In genomic region chr11:93844568-93844967, GRCh38 we compare ENCODE assay signal across 22 cellular contexts. TPM values are rescaled to one million over a fixed set of nuclear protein-coding genes. Genes with fewer than 3 reads are reported as not detected.
"Had no signal": no experiment of that assay in that cellular context is flagged by ENCODE, and none has a peak within 500 bp of the region (broad histone marks: within the 10 kb centered on the region; RNA-seq: fewer than 3 reads in every experiment).

No MANE protein-coding gene starts in this region.

- H3K9ac ChIP-seq: parathyroid adenoma had no signal

- H3K27ac ChIP-seq: adrenal gland, esophagus muscularis mucosa, gastroesophageal sphincter, heart right ventricle, lower lobe of right lung, neutrophil, parathyroid adenoma, thoracic aorta had no signal

- H3K79me2 ChIP-seq: parathyroid adenoma had no signal

- H3K36me3 ChIP-seq: adrenal gland, esophagus muscularis mucosa, gastroesophageal sphincter, heart right ventricle, lower lobe of right lung, neutrophil, thoracic aorta had no signal

- H3K4me3 ChIP-seq: adrenal gland, esophagus muscularis mucosa, gastroesophageal sphincter, heart right ventricle, lower lobe of right lung, smooth muscle cell, thoracic aorta had no signal

- H3K9me3 ChIP-seq: adrenal gland, esophagus muscularis mucosa, gastroesophageal sphincter, heart right ventricle, lower lobe of right lung, neutrophil, thoracic aorta had no signal

- DNase-seq: activated CD4-positive, alpha-beta T cell treated with anti-CD3 and anti-CD28 coated beads for 1 hour; activated CD8-positive, alpha-beta memory T cell treated with anti-CD3 and anti-CD28 coated beads for 24 hours; activated gamma-delta T cell treated with Interleukin-2 at 50 U/mL for 16 hours; activated T-cell treated with anti-CD3 and anti-CD28 coated beads, Interleukin-2, amount 50 U/mL, for 72 hours; adrenal gland; effector CD4-positive, alpha-beta T cell; heart right ventricle; left colon; lower lobe of right lung; stimulated activated CD4-positive, alpha-beta T cell treated with anti-CD3 and anti-CD28 coated beads, Interleukin-4, amount 100 ng/mL, for 24 hours; T-helper 17 cell had no signal

- H3K4me1 ChIP-seq: parathyroid adenoma had no signal

- H3K4me2 ChIP-seq: smooth muscle cell had no signal

- H2AFZ ChIP-seq: parathyroid adenoma had no signal

- H3K27me3 ChIP-seq: adrenal gland, esophagus muscularis mucosa, gastroesophageal sphincter had no signal

- ATAC-seq: activated naive CD4-positive, alpha-beta T cell treated with anti-CD3 and anti-CD28 coated beads, Interleukin-2, amount 50 U/mL, for 72 hours; activated T-cell treated with anti-CD3 and anti-CD28 coated beads, Interleukin-2, amount 50 U/mL, for 72 hours; gastroesophageal sphincter; heart right ventricle; left colon; lower lobe of right lung; sciatic nerve; stimulated activated memory B cell treated with anti-CD40 and anti-IgM and Interleukin-4, amounts not matched to agents 10 μg/mL and 1 μg/mL and 100 μg/mL, for 72 hours; T-helper 17 cell had no signal

RNA-seq across cellular contexts. Expression of gene VSTM5, which starts 5.8 kb away (rescaled TPM):
- total RNA-seq: activated naive CD4-positive, alpha-beta T cell treated with anti-CD3 and anti-CD28 coated beads, Interleukin-2, amount 50 U/mL, for 72 hours; activated T-cell treated with anti-CD3 and anti-CD28 coated beads, Interleukin-2, amount 50 U/mL, for 72 hours; lower lobe of right lung; mesothelial cell of epicardium; natural killer cell treated with Interleukin-12 subunit alpha and Interleukin-12 subunit beta and Interleukin-15 and Interleukin-18, amount 100 ng/mL, for 72 hours; T-helper 17 cell; thoracic aorta had no signal
